5 cellular contexts compared by ENCODE assay signal in genomic region chr11:71571101-71571850, GRCh38. TPM values are rescaled to one million over a fixed set of nuclear protein-coding genes. Genes with fewer than 3 reads are reported as not detected.
"Had no signal": no experiment of that assay in that cellular context is flagged by ENCODE, and none has a peak within 500 bp of the region (broad histone marks: within the 10 kb centered on the region; RNA-seq: fewer than 3 reads in every experiment).

No MANE protein-coding gene starts in this region.

RNA-seq across cellular contexts. Expression of gene KRTAP5-10, which starts 5.9 kb away (rescaled TPM):
- total RNA-seq: HT-29, HT1080, IMR-90, K562 had no signal
- polyA plus RNA-seq: IgD-negative memory B cell, IMR-90, K562 had no signal

RNA-seq across cellular contexts. Expression of gene KRTAP5-11, which starts 11.4 kb away (rescaled TPM):
- total RNA-seq: HT-29, HT1080, IMR-90, K562 had no signal
- polyA plus RNA-seq: IgD-negative memory B cell, IMR-90, K562 had no signal

RNA-seq across cellular contexts. Expression of gene KRTAP5-9, which starts 23.1 kb away (rescaled TPM):
- total RNA-seq: HT-29, HT1080, IMR-90, K562 had no signal
- polyA plus RNA-seq: IgD-negative memory B cell, K562 had no signal

RNA-seq across cellular contexts. Expression of gene KRTAP5-8, which starts 33.5 kb away (rescaled TPM):
- total RNA-seq: HT-29, HT1080, IMR-90, K562 had no signal
- polyA plus RNA-seq: IgD-negative memory B cell, K562 had no signal

RNA-seq across cellular contexts. Expression of gene KRTAP5-7, which starts 44.2 kb away (rescaled TPM):
- total RNA-seq: HT-29, HT1080, IMR-90, K562 had no signal
- polyA plus RNA-seq: IgD-negative memory B cell, IMR-90, K562 had no signal
